1 cellular context compared by ENCODE assay signal in the genomic region with DNA sequence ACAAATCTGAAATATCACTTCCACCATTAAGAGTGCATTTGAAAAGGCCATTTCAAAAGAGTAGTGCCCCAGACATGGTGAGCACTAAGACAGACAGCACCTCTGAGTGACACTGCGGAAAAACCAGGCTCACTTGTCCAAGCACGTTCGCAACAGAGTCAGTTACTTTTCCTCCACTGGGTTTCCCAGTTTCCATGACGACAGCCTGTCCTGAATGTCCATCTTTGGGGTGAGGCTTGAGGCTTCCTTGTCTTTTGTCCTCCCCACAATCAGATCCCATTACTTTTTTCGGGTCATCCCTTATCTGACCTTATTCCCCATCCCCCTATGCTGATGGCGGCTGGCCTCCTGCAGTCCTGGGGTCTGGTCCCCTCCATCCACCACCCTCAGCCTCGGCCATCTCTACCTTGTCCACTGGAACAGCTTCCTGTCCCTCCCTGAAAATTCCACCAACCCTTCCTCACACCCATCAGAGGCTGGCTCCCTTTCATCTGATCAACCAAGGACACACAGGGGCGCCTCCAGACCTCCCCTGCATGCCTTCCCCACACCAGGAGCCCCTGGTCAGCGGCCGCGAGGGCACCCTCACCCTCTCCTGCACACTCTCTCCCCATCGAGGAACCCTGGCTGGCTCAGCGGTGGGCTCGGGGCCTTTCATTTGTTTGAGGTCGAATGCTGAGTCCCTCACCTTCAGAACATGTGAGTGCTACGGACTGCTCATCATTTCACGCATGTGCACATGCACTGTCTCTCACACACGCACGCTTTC.
TF ChIP-seq lines count a peak whose summit lies in the region.

No MANE protein-coding gene starts in this region.

TF ChIP-seq in WTC11, 78 proteins besides CTCF, POLR2A, EP300 and RAD21 (continued from another document):
- TF ChIP-seq, protein P1, sequence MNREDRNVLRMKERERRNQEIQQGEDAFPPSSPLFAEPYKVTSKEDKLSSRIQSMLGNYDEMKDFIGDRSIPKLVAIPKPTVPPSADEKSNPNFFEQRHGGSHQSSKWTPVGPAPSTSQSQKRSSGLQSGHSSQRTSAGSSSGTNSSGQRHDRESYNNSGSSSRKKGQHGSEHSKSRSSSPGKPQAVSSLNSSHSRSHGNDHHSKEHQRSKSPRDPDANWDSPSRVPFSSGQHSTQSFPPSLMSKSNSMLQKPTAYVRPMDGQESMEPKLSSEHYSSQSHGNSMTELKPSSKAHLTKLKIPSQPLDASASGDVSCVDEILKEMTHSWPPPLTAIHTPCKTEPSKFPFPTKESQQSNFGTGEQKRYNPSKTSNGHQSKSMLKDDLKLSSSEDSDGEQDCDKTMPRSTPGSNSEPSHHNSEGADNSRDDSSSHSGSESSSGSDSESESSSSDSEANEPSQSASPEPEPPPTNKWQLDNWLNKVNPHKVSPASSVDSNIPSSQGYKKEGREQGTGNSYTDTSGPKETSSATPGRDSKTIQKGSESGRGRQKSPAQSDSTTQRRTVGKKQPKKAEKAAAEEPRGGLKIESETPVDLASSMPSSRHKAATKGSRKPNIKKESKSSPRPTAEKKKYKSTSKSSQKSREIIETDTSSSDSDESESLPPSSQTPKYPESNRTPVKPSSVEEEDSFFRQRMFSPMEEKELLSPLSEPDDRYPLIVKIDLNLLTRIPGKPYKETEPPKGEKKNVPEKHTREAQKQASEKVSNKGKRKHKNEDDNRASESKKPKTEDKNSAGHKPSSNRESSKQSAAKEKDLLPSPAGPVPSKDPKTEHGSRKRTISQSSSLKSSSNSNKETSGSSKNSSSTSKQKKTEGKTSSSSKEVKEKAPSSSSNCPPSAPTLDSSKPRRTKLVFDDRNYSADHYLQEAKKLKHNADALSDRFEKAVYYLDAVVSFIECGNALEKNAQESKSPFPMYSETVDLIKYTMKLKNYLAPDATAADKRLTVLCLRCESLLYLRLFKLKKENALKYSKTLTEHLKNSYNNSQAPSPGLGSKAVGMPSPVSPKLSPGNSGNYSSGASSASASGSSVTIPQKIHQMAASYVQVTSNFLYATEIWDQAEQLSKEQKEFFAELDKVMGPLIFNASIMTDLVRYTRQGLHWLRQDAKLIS (CRISPR knock-in tag; IDR thresholded peaks at IDR 0.05; ENCODE audit: borderline replicate concordance) = no peak
- TF ChIP-seq ELF4 (CRISPR knock-in tag; IDR thresholded peaks at IDR 0.05; ENCODE audit: low read depth) = no peak
- TF ChIP-seq, protein P2, sequence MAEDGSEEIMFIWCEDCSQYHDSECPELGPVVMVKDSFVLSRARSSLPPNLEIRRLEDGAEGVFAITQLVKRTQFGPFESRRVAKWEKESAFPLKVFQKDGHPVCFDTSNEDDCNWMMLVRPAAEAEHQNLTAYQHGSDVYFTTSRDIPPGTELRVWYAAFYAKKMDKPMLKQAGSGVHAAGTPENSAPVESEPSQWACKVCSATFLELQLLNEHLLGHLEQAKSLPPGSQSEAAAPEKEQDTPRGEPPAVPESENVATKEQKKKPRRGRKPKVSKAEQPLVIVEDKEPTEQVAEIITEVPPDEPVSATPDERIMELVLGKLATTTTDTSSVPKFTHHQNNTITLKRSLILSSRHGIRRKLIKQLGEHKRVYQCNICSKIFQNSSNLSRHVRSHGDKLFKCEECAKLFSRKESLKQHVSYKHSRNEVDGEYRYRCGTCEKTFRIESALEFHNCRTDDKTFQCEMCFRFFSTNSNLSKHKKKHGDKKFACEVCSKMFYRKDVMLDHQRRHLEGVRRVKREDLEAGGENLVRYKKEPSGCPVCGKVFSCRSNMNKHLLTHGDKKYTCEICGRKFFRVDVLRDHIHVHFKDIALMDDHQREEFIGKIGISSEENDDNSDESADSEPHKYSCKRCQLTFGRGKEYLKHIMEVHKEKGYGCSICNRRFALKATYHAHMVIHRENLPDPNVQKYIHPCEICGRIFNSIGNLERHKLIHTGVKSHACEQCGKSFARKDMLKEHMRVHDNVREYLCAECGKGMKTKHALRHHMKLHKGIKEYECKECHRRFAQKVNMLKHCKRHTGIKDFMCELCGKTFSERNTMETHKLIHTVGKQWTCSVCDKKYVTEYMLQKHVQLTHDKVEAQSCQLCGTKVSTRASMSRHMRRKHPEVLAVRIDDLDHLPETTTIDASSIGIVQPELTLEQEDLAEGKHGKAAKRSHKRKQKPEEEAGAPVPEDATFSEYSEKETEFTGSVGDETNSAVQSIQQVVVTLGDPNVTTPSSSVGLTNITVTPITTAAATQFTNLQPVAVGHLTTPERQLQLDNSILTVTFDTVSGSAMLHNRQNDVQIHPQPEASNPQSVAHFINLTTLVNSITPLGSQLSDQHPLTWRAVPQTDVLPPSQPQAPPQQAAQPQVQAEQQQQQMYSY (CRISPR knock-in tag; IDR thresholded peaks at IDR 0.05) = no peak
- no peak for TF ChIP-seq ATF1 (CRISPR knock-in tag; IDR thresholded peaks at IDR 0.05)
- TF ChIP-seq NR2C2 (CRISPR knock-in tag; IDR thresholded peaks at IDR 0.05) = no peak
- TF ChIP-seq, protein P3, sequence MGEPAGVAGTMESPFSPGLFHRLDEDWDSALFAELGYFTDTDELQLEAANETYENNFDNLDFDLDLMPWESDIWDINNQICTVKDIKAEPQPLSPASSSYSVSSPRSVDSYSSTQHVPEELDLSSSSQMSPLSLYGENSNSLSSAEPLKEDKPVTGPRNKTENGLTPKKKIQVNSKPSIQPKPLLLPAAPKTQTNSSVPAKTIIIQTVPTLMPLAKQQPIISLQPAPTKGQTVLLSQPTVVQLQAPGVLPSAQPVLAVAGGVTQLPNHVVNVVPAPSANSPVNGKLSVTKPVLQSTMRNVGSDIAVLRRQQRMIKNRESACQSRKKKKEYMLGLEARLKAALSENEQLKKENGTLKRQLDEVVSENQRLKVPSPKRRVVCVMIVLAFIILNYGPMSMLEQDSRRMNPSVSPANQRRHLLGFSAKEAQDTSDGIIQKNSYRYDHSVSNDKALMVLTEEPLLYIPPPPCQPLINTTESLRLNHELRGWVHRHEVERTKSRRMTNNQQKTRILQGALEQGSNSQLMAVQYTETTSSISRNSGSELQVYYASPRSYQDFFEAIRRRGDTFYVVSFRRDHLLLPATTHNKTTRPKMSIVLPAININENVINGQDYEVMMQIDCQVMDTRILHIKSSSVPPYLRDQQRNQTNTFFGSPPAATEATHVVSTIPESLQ (CRISPR knock-in tag; IDR thresholded peaks at IDR 0.05) = no peak
TF ChIP-seq in WTC11: peak in this region for 0.
